In the genomic region with DNA sequence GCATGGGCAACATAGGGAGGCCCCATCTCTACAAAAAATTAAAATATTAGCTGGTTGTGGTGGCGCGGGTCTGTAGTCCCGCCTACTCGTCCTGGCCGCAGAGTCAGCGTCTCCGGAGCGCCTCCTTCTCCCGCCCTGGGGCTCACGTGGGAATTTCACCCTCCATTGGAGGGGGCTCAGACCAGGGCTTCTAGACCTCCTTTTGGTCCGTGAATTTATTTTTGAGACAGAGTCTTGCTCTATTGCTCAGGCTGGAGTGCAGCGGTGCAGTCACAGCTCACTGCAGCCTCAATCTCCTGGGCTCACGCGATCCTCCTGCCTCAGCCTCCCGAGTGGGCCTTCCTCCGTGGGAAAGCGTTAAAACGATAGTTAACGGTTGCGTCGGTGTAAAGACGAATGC, we compare ENCODE assay signal across 8 cellular contexts. TPM values are rescaled to one million over a fixed set of nuclear protein-coding genes. Genes with fewer than 3 reads are reported as not detected.
DNase-seq lines count a peak whose midpoint lies in the region; ATAC-seq, FAIRE-seq and TF ChIP-seq lines count a peak whose summit lies in the region.

No MANE protein-coding gene starts in this region.

- H4K20me1 ChIP-seq in endothelial cell of umbilical vein (replicated peaks; ENCODE audit: control insufficient read depth, extremely low read depth, insufficient read depth, low read length): no peaks in the 10 kb centered on the region

- H3K36me3 Mint-ChIP-seq in CD8-positive, alpha-beta memory T cell: peaks cover 0 to 2% (median 0%) of the 10 kb centered on the region in 3 donors
- peaks cover 0 to 4% (median 0%) of the 10 kb centered on the region in 5 donors for H3K36me3 Mint-ChIP-seq in naive thymus-derived CD4-positive, alpha-beta T cell

- H3K79me2 ChIP-seq in endothelial cell of umbilical vein (ENCODE audit: control insufficient read depth, insufficient read depth, low read length): peaks cover 5% of the 10 kb centered on the region

- H3K9me1 ChIP-seq in endothelial cell of umbilical vein (replicated peaks; ENCODE audit: control insufficient read depth, extremely low read depth, insufficient read depth, low read length): no peaks in the 10 kb centered on the region

- no peak for TF ChIP-seq CTCF in endothelial cell of umbilical vein (IDR thresholded peaks at IDR 0.05; ENCODE audit: extremely low read depth in 1 of 2, insufficient read depth in 1 of 2, low read depth in 1 of 2, low read length in 2 of 2)

- no peaks in the 10 kb centered on the region for H3K36me3 ChIP-seq in CD8-positive, alpha-beta memory T cell (ENCODE audit: insufficient read depth, low read length)
- H3K36me3 ChIP-seq in HAP-1 (replicated peaks) (peaks cover 29% of the 10 kb centered on the region), SK-N-MC (ENCODE audit: insufficient read depth, low read length) (peaks cover 25% of the 10 kb centered on the region), endothelial cell of umbilical vein (ENCODE audit: control insufficient read depth in 2 of 2, extremely low read depth in 1 of 2, insufficient read depth in 2 of 2, low read length in 2 of 2) (peaks cover 0 to 7% of the 10 kb centered on the region in 2 experiments)
- H3K36me3 ChIP-seq in naive thymus-derived CD4-positive, alpha-beta T cell (ENCODE audit: control insufficient read depth in 2 of 3, insufficient read depth in 3 of 3, low read length in 3 of 3): no peaks in the 10 kb centered on the region

- dilution Hi-C loops in endothelial cell of umbilical vein (cut with MboI; ENCODE audit: extremely low pct_ligation_motif_present, low sequenced_read_pairs): no loop called here

- no peak for DNase-seq in CD8-positive, alpha-beta memory T cell
- peak; percentile 57 to 84 for DNase-seq in HAP-1 (ENCODE audit: low spot score in 2 of 2)
- no peak for DNase-seq in SK-N-MC (ENCODE audit: low read depth, low spot score)
- DNase-seq in endothelial cell of umbilical vein (ENCODE audit: low read depth, low spot score): peak; percentile 55
- DNase-seq in naive thymus-derived CD4-positive, alpha-beta T cell: peak in 1 of 9 donors; percentile 24
- DNase-seq in activated CD4-positive, alpha-beta T cell treated with anti-CD3 and anti-CD28 coated beads, Interleukin-2, amount 50 U/mL, for 1 hour: no peak

- H2AFZ ChIP-seq in endothelial cell of umbilical vein (ENCODE audit: low read depth, low read length): peak overlapping the region; percentile 77

- in situ Hi-C loops in HAP-1 (cut with MboI; ENCODE audit: low sequenced_read_pairs): no loop called here

- peak overlapping the region; percentile 70 for H3K27ac ChIP-seq in CD8-positive, alpha-beta memory T cell (ENCODE audit: low read depth, low read length)
- H3K27ac ChIP-seq in SK-N-MC (peak overlapping the region; percentile 92), endothelial cell of umbilical vein (ENCODE audit: insufficient read depth, low read depth, low read length) (no peak overlapping the region)
- peak overlapping the region; percentile 61 for H3K27ac ChIP-seq in naive thymus-derived CD4-positive, alpha-beta T cell (ENCODE audit: low read depth, low read length)

- H3K4me1 ChIP-seq in CD8-positive, alpha-beta memory T cell (ENCODE audit: insufficient read depth, low read length): peaks cover 20% of the 10 kb centered on the region
- H3K4me1 ChIP-seq in HAP-1: peaks cover 12% of the 10 kb centered on the region
- peaks cover 10% of the 10 kb centered on the region for H3K4me1 ChIP-seq in endothelial cell of umbilical vein (ENCODE audit: control insufficient read depth, extremely low read depth, insufficient read depth, low read length)
- peaks cover 4 to 10% of the 10 kb centered on the region in 2 donors for H3K4me1 ChIP-seq in naive thymus-derived CD4-positive, alpha-beta T cell (ENCODE audit: control insufficient read depth in 2 of 2, insufficient read depth in 2 of 2, low read length in 2 of 2)

- POLR2A ChIA-PET in CD8-positive, alpha-beta memory T cell (lab: Charles Lee): no interaction called here
- POLR2A ChIA-PET in endothelial cell of umbilical vein (lab: Charles Lee): interaction anchor here (0.6 kb wide), 1 partner anchor 9 kb away, joined by 3 read pairs; no protein-coding TSS in a partner anchor
- POLR2A ChIA-PET in naive thymus-derived CD4-positive, alpha-beta T cell (lab: Charles Lee): interaction anchor here (10.9 kb wide), 1 partner anchor 14 kb away, joined by 120 read pairs; the partner anchor contains the start of gene PGAP6

- intact Hi-C loops in endothelial cell of umbilical vein (cut with micrococcal nuclease): loop anchor here (1.0 to 2.0 kb wide), 2 partner anchors 12 to 130 kb away; partner anchors contain the start of gene CAPN15
- intact Hi-C loops in naive thymus-derived CD4-positive, alpha-beta T cell (cut with micrococcal nuclease): loop anchor here in 1 of 2 donors (1.0 kb wide), 2 partner anchors 14 to 26 kb away; partner anchors contain the start of gene MRPL28

- peak overlapping the region; percentile 67 for H3K4me2 ChIP-seq in endothelial cell of umbilical vein (ENCODE audit: insufficient read depth, low read length)

- FAIRE-seq in endothelial cell of umbilical vein (lab: Jason Lieb, UNC): peak; percentile 71

- peaks cover 27 to 45% (median 29%) of the 10 kb centered on the region in 3 donors for H3K4me1 Mint-ChIP-seq in CD8-positive, alpha-beta memory T cell
- H3K4me1 Mint-ChIP-seq in naive thymus-derived CD4-positive, alpha-beta T cell: peaks cover 15 to 44% (median 19%) of the 10 kb centered on the region in 7 donors

- no peak for ATAC-seq in naive thymus-derived CD4-positive, alpha-beta T cell
- ATAC-seq in HG03045 (IDR thresholded peaks at IDR 0.05; ENCODE audit: unreplicated experiment): no peak
- ATAC-seq in HG02840 (IDR thresholded peaks at IDR 0.05; ENCODE audit: low FRiP score, unreplicated experiment): no peak

- H3K4me3 ChIP-seq in CD8-positive, alpha-beta memory T cell (ENCODE audit: low read length): peak overlapping the region; percentile 39
- H3K4me3 ChIP-seq in HAP-1: peak overlapping the region; percentile 34
- peak overlapping the region; percentile 87 for H3K4me3 ChIP-seq in SK-N-MC
- H3K4me3 ChIP-seq in endothelial cell of umbilical vein (replicated peaks in 1 of 3; ENCODE audit: insufficient read depth in 1 of 3, low read depth in 1 of 3, low read length in 3 of 3): peak overlapping the region in 2 of 3 experiments; percentile 57 to 72
- peak overlapping the region; percentile 44 for H3K4me3 ChIP-seq in naive thymus-derived CD4-positive, alpha-beta T cell (ENCODE audit: low read length)

- peak overlapping the region; percentile 85 to 95 (median 88) for H3K4me3 Mint-ChIP-seq in CD8-positive, alpha-beta memory T cell
- H3K4me3 Mint-ChIP-seq in naive thymus-derived CD4-positive, alpha-beta T cell: peak overlapping the region; percentile 83 to 94 (median 89)

- H3K9me3 Mint-ChIP-seq in CD8-positive, alpha-beta memory T cell: peaks cover 0 to 6% (median 5%) of the 10 kb centered on the region in 5 donors
- peaks cover 0 to 4% (median 0%) of the 10 kb centered on the region in 11 donors for H3K9me3 Mint-ChIP-seq in naive thymus-derived CD4-positive, alpha-beta T cell

- no peaks in the 10 kb centered on the region for H3K27me3 ChIP-seq in CD8-positive, alpha-beta memory T cell (ENCODE audit: insufficient read depth, low read length, poor library complexity, severe bottlenecking)
- no peaks in the 10 kb centered on the region for H3K27me3 ChIP-seq in HAP-1 (ENCODE audit: low read depth)
- H3K27me3 ChIP-seq in endothelial cell of umbilical vein (ENCODE audit: control insufficient read depth in 2 of 2, insufficient read depth in 2 of 2, low read length in 2 of 2): no peaks in the 10 kb centered on the region
- no peaks in the 10 kb centered on the region for H3K27me3 ChIP-seq in naive thymus-derived CD4-positive, alpha-beta T cell (ENCODE audit: control insufficient read depth in 2 of 2, insufficient read depth in 2 of 2, low read length in 2 of 2)

- CTCF ChIA-PET in CD8-positive, alpha-beta memory T cell (lab: Charles Lee): no interaction called here
- CTCF ChIA-PET in endothelial cell of umbilical vein (lab: Charles Lee): interaction anchor here (0.8 kb wide), 2 partner anchors 28 to 101 kb away, joined by 3 read pairs; partner anchors contain the start of gene RAB11FIP3
- CTCF ChIA-PET in naive thymus-derived CD4-positive, alpha-beta T cell (lab: Charles Lee): no interaction called here

- BruUV-seq in endothelial cell of umbilical vein (replicated peaks; lab: Mats Ljungman, UMichigan): no TSS peak

- peak overlapping the region; percentile 70 to 97 (median 88) for H3K27ac Mint-ChIP-seq in CD8-positive, alpha-beta memory T cell
- H3K27ac Mint-ChIP-seq in naive thymus-derived CD4-positive, alpha-beta T cell: peak overlapping the region; percentile 82 to 97 (median 89)

- H3K9me3 ChIP-seq in CD8-positive, alpha-beta memory T cell (ENCODE audit: low read length): no peaks in the 10 kb centered on the region
- H3K9me3 ChIP-seq in HAP-1: peaks cover 4% of the 10 kb centered on the region; the same call in 1 of the 2 replicates
- no peaks in the 10 kb centered on the region; the same call in 1 of the 2 replicates for H3K9me3 ChIP-seq in SK-N-MC (ENCODE audit: low read depth, low read length)
- H3K9me3 ChIP-seq in endothelial cell of umbilical vein (replicated peaks; ENCODE audit: control insufficient read depth, insufficient read depth, low read length): no peaks in the 10 kb centered on the region
- no peaks in the 10 kb centered on the region for H3K9me3 ChIP-seq in naive thymus-derived CD4-positive, alpha-beta T cell (ENCODE audit: control insufficient read depth in 2 of 3, low read length in 3 of 3)

- H3K9ac ChIP-seq in SK-N-MC (ENCODE audit: insufficient read length) (peak overlapping the region; percentile 83), endothelial cell of umbilical vein (replicated peaks; ENCODE audit: extremely low read depth, insufficient read depth, low read length) (peak overlapping the region; percentile 71)

- TF ChIP-seq POLR2A in endothelial cell of umbilical vein (IDR thresholded peaks at IDR 0.05; ENCODE audit: low read depth, low read length): no peak

- peaks cover 3 to 8% of the 10 kb centered on the region in 2 donors for H3K27me3 Mint-ChIP-seq in CD8-positive, alpha-beta memory T cell
- H3K27me3 Mint-ChIP-seq in naive thymus-derived CD4-positive, alpha-beta T cell: peaks cover 0 to 12% (median 0%) of the 10 kb centered on the region in 5 donors

RNA-seq across cellular contexts. Expression of gene NME4, which starts 0.4 kb away (rescaled TPM):
- 10 to 100 TPM; 14.1 to 15.4 TPM for total RNA-seq in CD8-positive, alpha-beta memory T cell
- 49.9 TPM for polyA plus RNA-seq in CD8-positive, alpha-beta memory T cell
- total RNA-seq in endothelial cell of umbilical vein: 166 and 170 TPM in 2 replicates
- polyA plus RNA-seq in endothelial cell of umbilical vein: 264 and 412 TPM in 2 replicates
- 190 and 214 TPM in 2 replicates for polyA plus RNA-seq in endothelial cell of umbilical vein (2011; cell fraction: cytosol; rRNA removed)
- polyA plus RNA-seq in endothelial cell of umbilical vein (2011; cell fraction: nucleus; rRNA removed): 111 and 145 TPM in 2 replicates
- 180 and 258 TPM in 2 replicates for polyA plus RNA-seq in endothelial cell of umbilical vein (2012)
- 70.2 and 79.0 TPM in 2 replicates for polyA minus RNA-seq in endothelial cell of umbilical vein
- polyA minus RNA-seq in endothelial cell of umbilical vein (2011; cell fraction: cytosol; rRNA and poly(A)+ RNA removed): 15.6 TPM
- 21.5 and 33.0 TPM in 2 replicates for polyA minus RNA-seq in endothelial cell of umbilical vein (2011; cell fraction: nucleus; rRNA and poly(A)+ RNA removed)
- total RNA-seq in naive thymus-derived CD4-positive, alpha-beta T cell: 10 to 100 TPM; 40.2 to 58.1 (median 42.9) TPM
- 10 to 100 TPM; 76.7 to 88.6 TPM for polyA plus RNA-seq in naive thymus-derived CD4-positive, alpha-beta T cell

RNA-seq across cellular contexts. Expression of gene DECR2, which starts 5.1 kb away (rescaled TPM):
- total RNA-seq in CD8-positive, alpha-beta memory T cell: 1 to 10 TPM; 6.8 to 7.9 TPM
- polyA plus RNA-seq in CD8-positive, alpha-beta memory T cell: 3.9 TPM
- total RNA-seq in endothelial cell of umbilical vein: 23.1 and 28.3 TPM in 2 replicates
- polyA plus RNA-seq in endothelial cell of umbilical vein: 46.5 and 61.7 TPM in 2 replicates
- 19.8 and 30.3 TPM in 2 replicates for polyA plus RNA-seq in endothelial cell of umbilical vein (2011; cell fraction: cytosol; rRNA removed)
- 82.4 and 87.1 TPM in 2 replicates for polyA plus RNA-seq in endothelial cell of umbilical vein (2011; cell fraction: nucleus; rRNA removed)
- polyA plus RNA-seq in endothelial cell of umbilical vein (2012): 16.7 and 26.2 TPM in 2 replicates
- 13.3 and 20.1 TPM in 2 replicates for polyA minus RNA-seq in endothelial cell of umbilical vein
- polyA minus RNA-seq in endothelial cell of umbilical vein (2011; cell fraction: cytosol; rRNA and poly(A)+ RNA removed): 17.4 TPM
- 12.1 and 15.1 TPM in 2 replicates for polyA minus RNA-seq in endothelial cell of umbilical vein (2011; cell fraction: nucleus; rRNA and poly(A)+ RNA removed)
- total RNA-seq in naive thymus-derived CD4-positive, alpha-beta T cell: 10 to 100 TPM in 3 of 5 experiments, 1 to 10 TPM in 2; 7.9 to 13.8 (median 11.6) TPM
- polyA plus RNA-seq in naive thymus-derived CD4-positive, alpha-beta T cell: 1 to 10 TPM; 7.8 to 7.9 TPM

RNA-seq across cellular contexts. Expression of gene PGAP6, which starts 14.8 kb away (rescaled TPM):
- total RNA-seq in CD8-positive, alpha-beta memory T cell: 10 to 100 TPM; 36.1 to 36.2 TPM
- 23.1 TPM for polyA plus RNA-seq in CD8-positive, alpha-beta memory T cell
- 88.1 and 89.8 TPM in 2 replicates for total RNA-seq in endothelial cell of umbilical vein
- polyA plus RNA-seq in endothelial cell of umbilical vein: 365 and 484 TPM in 2 replicates
- polyA plus RNA-seq in endothelial cell of umbilical vein (2011; cell fraction: cytosol; rRNA removed): 169 and 201 TPM in 2 replicates
- 127 and 155 TPM in 2 replicates for polyA plus RNA-seq in endothelial cell of umbilical vein (2011; cell fraction: nucleus; rRNA removed)
- polyA plus RNA-seq in endothelial cell of umbilical vein (2012): 90.7 and 148 TPM in 2 replicates
- 166 and 233 TPM in 2 replicates for polyA minus RNA-seq in endothelial cell of umbilical vein
- polyA minus RNA-seq in endothelial cell of umbilical vein (2011; cell fraction: cytosol; rRNA and poly(A)+ RNA removed): 27.0 TPM
- 51.9 and 54.7 TPM in 2 replicates for polyA minus RNA-seq in endothelial cell of umbilical vein (2011; cell fraction: nucleus; rRNA and poly(A)+ RNA removed)
- 100 to 1,000 TPM in 1 of 5 experiments, 10 to 100 TPM in 4; 32.2 to 107 (median 89.4) TPM for total RNA-seq in naive thymus-derived CD4-positive, alpha-beta T cell
- 10 to 100 TPM; 17.0 to 52.4 TPM for polyA plus RNA-seq in naive thymus-derived CD4-positive, alpha-beta T cell

RNA-seq across cellular contexts. Expression of gene MRPL28, which starts 26.3 kb away (rescaled TPM):
- 10 to 100 TPM; 90.2 to 98.0 TPM for total RNA-seq in CD8-positive, alpha-beta memory T cell
- polyA plus RNA-seq in CD8-positive, alpha-beta memory T cell: 67.8 TPM
- total RNA-seq in endothelial cell of umbilical vein: 86.3 and 104 TPM in 2 replicates
- polyA plus RNA-seq in endothelial cell of umbilical vein: 180 and 198 TPM in 2 replicates
- 158 and 211 TPM in 2 replicates for polyA plus RNA-seq in endothelial cell of umbilical vein (2011; cell fraction: cytosol; rRNA removed)
- polyA plus RNA-seq in endothelial cell of umbilical vein (2011; cell fraction: nucleus; rRNA removed): 82.8 and 92.3 TPM in 2 replicates
- 88.7 and 102 TPM in 2 replicates for polyA plus RNA-seq in endothelial cell of umbilical vein (2012)
- 57.6 and 61.2 TPM in 2 replicates for polyA minus RNA-seq in endothelial cell of umbilical vein
- polyA minus RNA-seq in endothelial cell of umbilical vein (2011; cell fraction: cytosol; rRNA and poly(A)+ RNA removed): 48.4 TPM
- polyA minus RNA-seq in endothelial cell of umbilical vein (2011; cell fraction: nucleus; rRNA and poly(A)+ RNA removed): 10.6 and 16.3 TPM in 2 replicates
- total RNA-seq in naive thymus-derived CD4-positive, alpha-beta T cell: 10 to 100 TPM; 21.9 to 86.2 (median 26.5) TPM
- 10 to 100 TPM; 44.1 to 71.7 TPM for polyA plus RNA-seq in naive thymus-derived CD4-positive, alpha-beta T cell

RNA-seq across cellular contexts. Expression of gene RAB11FIP3, which starts 28.8 kb away (rescaled TPM):
- total RNA-seq in CD8-positive, alpha-beta memory T cell: 10 to 100 TPM; 30.0 to 32.8 TPM
- 4.4 TPM for polyA plus RNA-seq in CD8-positive, alpha-beta memory T cell
- total RNA-seq in endothelial cell of umbilical vein: 64.9 and 75.9 TPM in 2 replicates
- 19.3 and 20.5 TPM in 2 replicates for polyA plus RNA-seq in endothelial cell of umbilical vein
- 21.7 and 25.3 TPM in 2 replicates for polyA plus RNA-seq in endothelial cell of umbilical vein (2011; cell fraction: cytosol; rRNA removed)
- 61.5 and 72.6 TPM in 2 replicates for polyA plus RNA-seq in endothelial cell of umbilical vein (2011; cell fraction: nucleus; rRNA removed)
- polyA plus RNA-seq in endothelial cell of umbilical vein (2012): 36.9 and 44.4 TPM in 2 replicates
- polyA minus RNA-seq in endothelial cell of umbilical vein: 28.4 and 37.7 TPM in 2 replicates
- polyA minus RNA-seq in endothelial cell of umbilical vein (2011; cell fraction: cytosol; rRNA and poly(A)+ RNA removed): 6.7 TPM
- polyA minus RNA-seq in endothelial cell of umbilical vein (2011; cell fraction: nucleus; rRNA and poly(A)+ RNA removed): 30.2 and 32.3 TPM in 2 replicates
- 10 to 100 TPM; 37.9 to 53.0 (median 45.5) TPM for total RNA-seq in naive thymus-derived CD4-positive, alpha-beta T cell
- 1 to 10 TPM in 1 of 2 donors, under 1 TPM in 1; 0.71 to 4.0 TPM for polyA plus RNA-seq in naive thymus-derived CD4-positive, alpha-beta T cell

Comparison
In these comparisons a context has a peak if more than half of its experiments do, and no peak if none do; other contexts are left out.
1. DNase-seq: peak in HAP-1 (2 of 2) and endothelial cell of umbilical vein (single experiment); none in CD8-positive, alpha-beta memory T cell (0 of 5), SK-N-MC (single experiment) and activated CD4-positive, alpha-beta T cell treated with anti-CD3 and anti-CD28 coated beads, Interleukin-2, amount 50 U/mL, for 1 hour (single experiment).
2. H3K4me3 ChIP-seq: peak in every context shown above with its lines; median percentile 87 in SK-N-MC; 64 in endothelial cell of umbilical vein; 44 in naive thymus-derived CD4-positive, alpha-beta T cell; 39 in CD8-positive, alpha-beta memory T cell; 34 in HAP-1.